ENCODE assay signal across 1 cellular context in genomic region chr18:4353853-4354418, GRCh38.
A peak's percentile ranks its signal among the peaks of the same experiment; 100 is the strongest.
TF ChIP-seq lines count a peak whose summit lies in the region.

No MANE protein-coding gene starts in this region.

TF ChIP-seq in GM12878, 131 proteins besides CTCF, POLR2A, EP300 and RAD21 (continued from another document and continues in another):
- TF ChIP-seq NKRF (conservative IDR thresholded peaks at IDR 0.05) (no peak), ESRRA (IDR thresholded peaks at IDR 0.05; ENCODE audit: low read length) (no peak), ZNF592 (IDR thresholded peaks at IDR 0.05) (no peak), ZNF622 (IDR thresholded peaks at IDR 0.05) (no peak), SUPT20H (IDR thresholded peaks at IDR 0.05; ENCODE audit: borderline replicate concordance, control insufficient read depth, low read depth, low read length) (no peak), KDM1A (IDR thresholded peaks at IDR 0.05; ENCODE audit: borderline replicate concordance) (no peak), MEF2B (IDR thresholded peaks at IDR 0.05; ENCODE audit: partially characterized antibody, poor library complexity, severe bottlenecking) (no peak), ATF2 (IDR thresholded peaks at IDR 0.05; ENCODE audit: low read length) (no peak), HDAC6 (IDR thresholded peaks at IDR 0.05; ENCODE audit: unreplicated experiment) (no peak), FOXK2 (IDR thresholded peaks at IDR 0.05) (no peak), ZNF207 (IDR thresholded peaks at IDR 0.05; ENCODE audit: borderline replicate concordance) (no peak), PAX5 (IDR thresholded peaks at IDR 0.05; ENCODE audit: borderline replicate concordance, low read depth, low read length) (no peak), SIN3A (IDR thresholded peaks at IDR 0.05; ENCODE audit: low read depth, low read length) (no peak), SIX5 (IDR thresholded peaks at IDR 0.05; ENCODE audit: low read depth, low read length, severe bottlenecking) (no peak), ATF7 (IDR thresholded peaks at IDR 0.05; ENCODE audit: low read depth) (peak; percentile 58), STAT3 (IDR thresholded peaks at IDR 0.05; ENCODE audit: low read depth, low read length) (no peak; the same call in 1 of the 2 replicates), CREB1 (IDR thresholded peaks at IDR 0.05; ENCODE audit: low read depth) (no peak), NBN (IDR thresholded peaks at IDR 0.05) (0 out of 2 replicates have a peak, but pooled peaks have one; percentile 31), USF1 (IDR thresholded peaks at IDR 0.05; ENCODE audit: borderline replicate concordance, extremely low read length, insufficient read depth, low read depth, low read length) (no peak), FOXM1 (IDR thresholded peaks at IDR 0.05; ENCODE audit: low read depth, low read length) (no peak), KAT2A (conservative IDR thresholded peaks at IDR 0.05; ENCODE audit: control insufficient read depth, low read depth, low read length) (no peak), POU2F2 (IDR thresholded peaks at IDR 0.05; ENCODE audit: borderline replicate concordance, low read depth, low read length) (no peak), PKNOX1 (IDR thresholded peaks at IDR 0.05) (no peak), RB1 (IDR thresholded peaks at IDR 0.05; ENCODE audit: borderline replicate concordance) (no peak), PAX8 (IDR thresholded peaks at IDR 0.05) (no peak), GABPA (IDR thresholded peaks at IDR 0.05; ENCODE audit: low read depth) (no peak), TCF12 (IDR thresholded peaks at IDR 0.05; ENCODE audit: low read depth, low read length) (no peak), MTA2 (IDR thresholded peaks at IDR 0.05; ENCODE audit: low read depth) (peak; percentile 60; the same call in 1 of the 2 replicates), ZZZ3 (IDR thresholded peaks at IDR 0.05; ENCODE audit: control insufficient read depth, insufficient read length, low read depth) (no peak)
- TF ChIP-seq, protein P1, sequence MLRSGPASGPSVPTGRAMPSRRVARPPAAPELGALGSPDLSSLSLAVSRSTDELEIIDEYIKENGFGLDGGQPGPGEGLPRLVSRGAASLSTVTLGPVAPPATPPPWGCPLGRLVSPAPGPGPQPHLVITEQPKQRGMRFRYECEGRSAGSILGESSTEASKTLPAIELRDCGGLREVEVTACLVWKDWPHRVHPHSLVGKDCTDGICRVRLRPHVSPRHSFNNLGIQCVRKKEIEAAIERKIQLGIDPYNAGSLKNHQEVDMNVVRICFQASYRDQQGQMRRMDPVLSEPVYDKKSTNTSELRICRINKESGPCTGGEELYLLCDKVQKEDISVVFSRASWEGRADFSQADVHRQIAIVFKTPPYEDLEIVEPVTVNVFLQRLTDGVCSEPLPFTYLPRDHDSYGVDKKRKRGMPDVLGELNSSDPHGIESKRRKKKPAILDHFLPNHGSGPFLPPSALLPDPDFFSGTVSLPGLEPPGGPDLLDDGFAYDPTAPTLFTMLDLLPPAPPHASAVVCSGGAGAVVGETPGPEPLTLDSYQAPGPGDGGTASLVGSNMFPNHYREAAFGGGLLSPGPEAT (IDR thresholded peaks at IDR 0.05; ENCODE audit: low read depth) = peak; percentile 72
- TF ChIP-seq, protein P2, sequence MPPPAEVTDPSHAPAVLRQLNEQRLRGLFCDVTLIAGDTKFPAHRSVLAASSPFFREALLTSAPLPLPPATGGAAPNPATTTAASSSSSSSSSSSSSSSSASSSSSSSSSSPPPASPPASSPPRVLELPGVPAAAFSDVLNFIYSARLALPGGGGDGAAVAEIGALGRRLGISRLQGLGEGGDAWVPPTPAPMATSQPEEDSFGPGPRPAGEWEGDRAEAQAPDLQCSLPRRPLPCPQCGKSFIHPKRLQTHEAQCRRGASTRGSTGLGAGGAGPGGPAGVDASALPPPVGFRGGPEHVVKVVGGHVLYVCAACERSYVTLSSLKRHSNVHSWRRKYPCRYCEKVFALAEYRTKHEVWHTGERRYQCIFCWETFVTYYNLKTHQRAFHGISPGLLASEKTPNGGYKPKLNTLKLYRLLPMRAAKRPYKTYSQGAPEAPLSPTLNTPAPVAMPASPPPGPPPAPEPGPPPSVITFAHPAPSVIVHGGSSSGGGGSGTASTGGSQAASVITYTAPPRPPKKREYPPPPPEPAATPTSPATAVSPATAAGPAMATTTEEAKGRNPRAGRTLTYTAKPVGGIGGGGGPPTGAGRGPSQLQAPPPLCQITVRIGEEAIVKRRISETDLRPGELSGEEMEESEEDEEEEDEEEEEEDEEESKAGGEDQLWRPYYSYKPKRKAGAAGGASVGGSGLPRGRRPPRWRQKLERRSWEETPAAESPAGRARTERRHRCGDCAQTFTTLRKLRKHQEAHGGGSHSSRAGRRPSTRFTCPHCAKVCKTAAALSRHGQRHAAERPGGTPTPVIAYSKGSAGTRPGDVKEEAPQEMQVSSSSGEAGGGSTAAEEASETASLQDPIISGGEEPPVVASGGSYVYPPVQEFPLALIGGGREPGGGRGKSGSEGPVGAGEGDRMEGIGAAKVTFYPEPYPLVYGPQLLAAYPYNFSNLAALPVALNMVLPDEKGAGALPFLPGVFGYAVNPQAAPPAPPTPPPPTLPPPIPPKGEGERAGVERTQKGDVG (CRISPR knock-in tag; IDR thresholded peaks at IDR 0.05) = no peak
- TF ChIP-seq, protein P3, sequence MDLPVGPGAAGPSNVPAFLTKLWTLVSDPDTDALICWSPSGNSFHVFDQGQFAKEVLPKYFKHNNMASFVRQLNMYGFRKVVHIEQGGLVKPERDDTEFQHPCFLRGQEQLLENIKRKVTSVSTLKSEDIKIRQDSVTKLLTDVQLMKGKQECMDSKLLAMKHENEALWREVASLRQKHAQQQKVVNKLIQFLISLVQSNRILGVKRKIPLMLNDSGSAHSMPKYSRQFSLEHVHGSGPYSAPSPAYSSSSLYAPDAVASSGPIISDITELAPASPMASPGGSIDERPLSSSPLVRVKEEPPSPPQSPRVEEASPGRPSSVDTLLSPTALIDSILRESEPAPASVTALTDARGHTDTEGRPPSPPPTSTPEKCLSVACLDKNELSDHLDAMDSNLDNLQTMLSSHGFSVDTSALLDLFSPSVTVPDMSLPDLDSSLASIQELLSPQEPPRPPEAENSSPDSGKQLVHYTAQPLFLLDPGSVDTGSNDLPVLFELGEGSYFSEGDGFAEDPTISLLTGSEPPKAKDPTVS (IDR thresholded peaks at IDR 0.05; ENCODE audit: low read depth, low read length) = no peak
- TF ChIP-seq, protein P4, sequence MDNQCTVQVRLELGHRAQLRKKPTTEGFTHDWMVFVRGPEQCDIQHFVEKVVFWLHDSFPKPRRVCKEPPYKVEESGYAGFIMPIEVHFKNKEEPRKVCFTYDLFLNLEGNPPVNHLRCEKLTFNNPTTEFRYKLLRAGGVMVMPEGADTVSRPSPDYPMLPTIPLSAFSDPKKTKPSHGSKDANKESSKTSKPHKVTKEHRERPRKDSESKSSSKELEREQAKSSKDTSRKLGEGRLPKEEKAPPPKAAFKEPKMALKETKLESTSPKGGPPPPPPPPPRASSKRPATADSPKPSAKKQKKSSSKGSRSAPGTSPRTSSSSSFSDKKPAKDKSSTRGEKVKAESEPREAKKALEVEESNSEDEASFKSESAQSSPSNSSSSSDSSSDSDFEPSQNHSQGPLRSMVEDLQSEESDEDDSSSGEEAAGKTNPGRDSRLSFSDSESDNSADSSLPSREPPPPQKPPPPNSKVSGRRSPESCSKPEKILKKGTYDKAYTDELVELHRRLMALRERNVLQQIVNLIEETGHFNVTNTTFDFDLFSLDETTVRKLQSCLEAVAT (IDR thresholded peaks at IDR 0.05) = peak; percentile 73
- TF ChIP-seq, protein P5, sequence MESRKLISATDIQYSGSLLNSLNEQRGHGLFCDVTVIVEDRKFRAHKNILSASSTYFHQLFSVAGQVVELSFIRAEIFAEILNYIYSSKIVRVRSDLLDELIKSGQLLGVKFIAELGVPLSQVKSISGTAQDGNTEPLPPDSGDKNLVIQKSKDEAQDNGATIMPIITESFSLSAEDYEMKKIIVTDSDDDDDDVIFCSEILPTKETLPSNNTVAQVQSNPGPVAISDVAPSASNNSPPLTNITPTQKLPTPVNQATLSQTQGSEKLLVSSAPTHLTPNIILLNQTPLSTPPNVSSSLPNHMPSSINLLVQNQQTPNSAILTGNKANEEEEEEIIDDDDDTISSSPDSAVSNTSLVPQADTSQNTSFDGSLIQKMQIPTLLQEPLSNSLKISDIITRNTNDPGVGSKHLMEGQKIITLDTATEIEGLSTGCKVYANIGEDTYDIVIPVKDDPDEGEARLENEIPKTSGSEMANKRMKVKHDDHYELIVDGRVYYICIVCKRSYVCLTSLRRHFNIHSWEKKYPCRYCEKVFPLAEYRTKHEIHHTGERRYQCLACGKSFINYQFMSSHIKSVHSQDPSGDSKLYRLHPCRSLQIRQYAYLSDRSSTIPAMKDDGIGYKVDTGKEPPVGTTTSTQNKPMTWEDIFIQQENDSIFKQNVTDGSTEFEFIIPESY (IDR thresholded peaks at IDR 0.05) = 0 out of 2 replicates have a peak, but pooled peaks have one; percentile 54
- TF ChIP-seq, protein P6, sequence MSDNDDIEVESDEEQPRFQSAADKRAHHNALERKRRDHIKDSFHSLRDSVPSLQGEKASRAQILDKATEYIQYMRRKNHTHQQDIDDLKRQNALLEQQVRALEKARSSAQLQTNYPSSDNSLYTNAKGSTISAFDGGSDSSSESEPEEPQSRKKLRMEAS (IDR thresholded peaks at IDR 0.05; ENCODE audit: low read depth, low read length) = no peak
- TF ChIP-seq, protein P7, sequence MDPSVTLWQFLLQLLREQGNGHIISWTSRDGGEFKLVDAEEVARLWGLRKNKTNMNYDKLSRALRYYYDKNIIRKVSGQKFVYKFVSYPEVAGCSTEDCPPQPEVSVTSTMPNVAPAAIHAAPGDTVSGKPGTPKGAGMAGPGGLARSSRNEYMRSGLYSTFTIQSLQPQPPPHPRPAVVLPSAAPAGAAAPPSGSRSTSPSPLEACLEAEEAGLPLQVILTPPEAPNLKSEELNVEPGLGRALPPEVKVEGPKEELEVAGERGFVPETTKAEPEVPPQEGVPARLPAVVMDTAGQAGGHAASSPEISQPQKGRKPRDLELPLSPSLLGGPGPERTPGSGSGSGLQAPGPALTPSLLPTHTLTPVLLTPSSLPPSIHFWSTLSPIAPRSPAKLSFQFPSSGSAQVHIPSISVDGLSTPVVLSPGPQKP (IDR thresholded peaks at IDR 0.05; ENCODE audit: low read depth, low read length) = no peak
